16 cellular contexts compared by ENCODE assay signal in genomic region chr17:885971-886571, GRCh38.
A peak's percentile ranks its signal among the peaks of the same experiment; 100 is the strongest.
DNase-seq lines count a peak whose midpoint lies in the region; ATAC-seq and TF ChIP-seq lines count a peak whose summit lies in the region.
"Had no signal": no experiment of that assay in that cellular context is flagged by ENCODE, and none has a peak within 500 bp of the region (broad histone marks: within the 10 kb centered on the region; RNA-seq: fewer than 3 reads in every experiment).

No MANE protein-coding gene starts in this region.

- H3K27ac ChIP-seq in ascending aorta, result peak overlapping the region; percentile 59 to 74
- H3K27ac ChIP-seq in muscle layer of colon (ENCODE audit: low read depth, low read length), result peak overlapping the region; percentile 95
- H3K27ac ChIP-seq in thoracic aorta, result peak overlapping the region; percentile 67 to 69
- H3K27ac ChIP-seq in CD4-positive, alpha-beta memory T cell (ENCODE audit: low read depth, low read length), result no peak overlapping the region

- TF ChIP-seq CTCF in ascending aorta (IDR thresholded peaks at IDR 0.05) (no peak), thoracic aorta (IDR thresholded peaks at IDR 0.05) (no peak)

- POLR2A ChIA-PET in CD4-positive, alpha-beta memory T cell (lab: Charles Lee; ENCODE audit: partially characterized antibody), result no interaction called here

- no peaks in the 10 kb centered on the region for H3K4me1 ChIP-seq in ascending aorta
- peaks cover 61% of the 10 kb centered on the region for H3K4me1 ChIP-seq in muscle layer of colon (ENCODE audit: insufficient read depth, low read length)
- peaks cover 4 to 44% of the 10 kb centered on the region in 2 donors for H3K4me1 ChIP-seq in thoracic aorta (ENCODE audit: control insufficient read depth in 1 of 2, low read depth in 2 of 2)
- peaks cover 13% of the 10 kb centered on the region for H3K4me1 ChIP-seq in CD4-positive, alpha-beta memory T cell (ENCODE audit: insufficient read depth, low read length)

- intact Hi-C loops in ascending aorta (cut with DNase I) (no loop called here), left cardiac atrium (cut with DNase I) (no loop called here)
- intact Hi-C loops in CD4-positive, alpha-beta memory T cell (cut with micrococcal nuclease), result no loop called here

- ATAC-seq in left cardiac atrium (peak; percentile 41 to 74), thoracic aorta (ENCODE audit: insufficient number of reproducible peaks, low FRiP score, low read depth) (no peak)
- no peak for ATAC-seq in effector memory CD8-positive, alpha-beta T cell (replicated peaks)

- H3K27me3 ChIP-seq in ascending aorta (no peaks in the 10 kb centered on the region), muscle layer of colon (ENCODE audit: control insufficient read depth in 1 of 2, insufficient read depth in 2 of 2, low read length in 2 of 2) (no peaks in the 10 kb centered on the region), thoracic aorta (replicated peaks; ENCODE audit: insufficient read depth) (no peaks in the 10 kb centered on the region)
- no peaks in the 10 kb centered on the region for H3K27me3 ChIP-seq in CD4-positive, alpha-beta memory T cell (ENCODE audit: insufficient read depth, low read length)

- no peak overlapping the region for H3K9ac ChIP-seq in muscle layer of colon (ENCODE audit: low read length)

- peaks cover 2 to 10% (median 6%) of the 10 kb centered on the region in 4 donors for H3K4me1 Mint-ChIP-seq in CD4-positive, alpha-beta memory T cell
- H3K4me1 Mint-ChIP-seq in effector memory CD8-positive, alpha-beta T cell (ENCODE audit: low read depth in 2 of 2), result peaks cover 11 to 12% of the 10 kb centered on the region in 2 donors

- H3K27ac Mint-ChIP-seq in CD4-positive, alpha-beta memory T cell, result no peak overlapping the region
- no peak overlapping the region for H3K27ac Mint-ChIP-seq in effector memory CD8-positive, alpha-beta T cell
- H3K27ac Mint-ChIP-seq: activated CD4-positive, alpha-beta memory T cell treated with anti-CD3 and anti-CD28 coated beads, Interleukin-2, amount 10 ng/mL, durations not matched to agents 7 days and 5 days; activated T-helper 1 cell treated with anti-CD3 and anti-CD28 coated beads, Interleukin-12 subunit alpha, Interleukin-12 subunit beta, Interleukin-2, Interleukin-4 antibody, amounts not matched to agents 30 ng/mL and 10 ng/mL and 1 ng/mL, durations not matched to agents 14 hours and 24 hours and 36 hours had no signal

- no peak overlapping the region for H3K4me3 Mint-ChIP-seq in CD4-positive, alpha-beta memory T cell
- H3K4me3 Mint-ChIP-seq in effector memory CD8-positive, alpha-beta T cell, result no peak overlapping the region
- H3K4me3 Mint-ChIP-seq: activated CD4-positive, alpha-beta memory T cell treated with anti-CD3 and anti-CD28 coated beads, Interleukin-2, amount 10 ng/mL, durations not matched to agents 7 days and 5 days; activated T-helper 1 cell treated with anti-CD3 and anti-CD28 coated beads, Interleukin-12 subunit alpha, Interleukin-12 subunit beta, Interleukin-2, Interleukin-4 antibody, amounts not matched to agents 30 ng/mL and 10 ng/mL and 1 ng/mL, durations not matched to agents 14 hours and 24 hours and 36 hours had no signal

- DNase-seq in ascending aorta (ENCODE audit: low spot score in 2 of 2) (peak in 1 of 2 donors; percentile 77), left cardiac atrium (peak; percentile 82), thoracic aorta (ENCODE audit: low spot score) (no peak), NCI-H1930 (lab: John Stamatoyannopoulos, UW) (no peak), NCI-H2107 (lab: John Stamatoyannopoulos, UW) (no peak)
- DNase-seq in CD4-positive, alpha-beta memory T cell, result no peak
- no peak for DNase-seq in effector memory CD8-positive, alpha-beta T cell
- DNase-seq: activated CD4-positive, alpha-beta memory T cell treated with anti-CD3 and anti-CD28 coated beads, Interleukin-2, amount 10 ng/mL, durations not matched to agents 7 days and 5 days; COR-L47; H7; hippocampal formation; MM.1S; NCI-H2081 treated with DMSO at 0.1 percent for 48 hours; NCI-H748 treated with DMSO at 0.1 percent for 48 hours had no signal

- H3K36me3 ChIP-seq in ascending aorta, result no peaks in the 10 kb centered on the region
- no peaks in the 10 kb centered on the region for H3K36me3 ChIP-seq in muscle layer of colon (ENCODE audit: insufficient read depth, low read length)
- H3K36me3 ChIP-seq in thoracic aorta, result no peaks in the 10 kb centered on the region
- H3K36me3 ChIP-seq in CD4-positive, alpha-beta memory T cell (ENCODE audit: insufficient read depth, low read length), result no peaks in the 10 kb centered on the region

- CTCF ChIA-PET in CD4-positive, alpha-beta memory T cell (lab: Charles Lee; ENCODE audit: partially characterized antibody), result interaction anchor here (0.7 kb wide), 1 partner anchor 115 kb away, joined by 3 read pairs; no protein-coding TSS in a partner anchor

- peaks cover 13 to 21% of the 10 kb centered on the region in 2 donors for H3K27me3 Mint-ChIP-seq in CD4-positive, alpha-beta memory T cell
- peaks cover 31 to 65% of the 10 kb centered on the region in 2 donors for H3K27me3 Mint-ChIP-seq in effector memory CD8-positive, alpha-beta T cell

- H3K4me3 ChIP-seq in ascending aorta (no peak overlapping the region), muscle layer of colon (ENCODE audit: low read depth in 1 of 2, low read length in 2 of 2) (no peak overlapping the region), thoracic aorta (no peak overlapping the region)
- H3K4me3 ChIP-seq in CD4-positive, alpha-beta memory T cell (ENCODE audit: low read length in 2 of 2), result no peak overlapping the region

- H3K36me3 Mint-ChIP-seq in CD4-positive, alpha-beta memory T cell, result no peaks in the 10 kb centered on the region
- H3K36me3 Mint-ChIP-seq in effector memory CD8-positive, alpha-beta T cell (ENCODE audit: insufficient read depth), result no peaks in the 10 kb centered on the region

- H3K9me3 Mint-ChIP-seq in CD4-positive, alpha-beta memory T cell, result no peaks in the 10 kb centered on the region
- no peaks in the 10 kb centered on the region for H3K9me3 Mint-ChIP-seq in effector memory CD8-positive, alpha-beta T cell
- H3K9me3 Mint-ChIP-seq: activated CD4-positive, alpha-beta memory T cell treated with anti-CD3 and anti-CD28 coated beads, Interleukin-2, amount 10 ng/mL, durations not matched to agents 7 days and 5 days; activated T-helper 1 cell treated with anti-CD3 and anti-CD28 coated beads, Interleukin-12 subunit alpha, Interleukin-12 subunit beta, Interleukin-2, Interleukin-4 antibody, amounts not matched to agents 30 ng/mL and 10 ng/mL and 1 ng/mL, durations not matched to agents 14 hours and 24 hours and 36 hours had no signal

- no peaks in the 10 kb centered on the region for H3K9me3 ChIP-seq in ascending aorta
- H3K9me3 ChIP-seq in muscle layer of colon (ENCODE audit: low read length), result no peaks in the 10 kb centered on the region
- H3K9me3 ChIP-seq in thoracic aorta, result no peaks in the 10 kb centered on the region
- H3K9me3 ChIP-seq in CD4-positive, alpha-beta memory T cell (ENCODE audit: control insufficient read depth in 1 of 2, low read length in 2 of 2), result no peaks in the 10 kb centered on the region

Comparison
In these comparisons a context has a peak if more than half of its experiments do, and no peak if none do; other contexts are left out.
1. ATAC-seq: peak in left cardiac atrium (2 of 2); none in thoracic aorta (single experiment) and effector memory CD8-positive, alpha-beta T cell (single experiment).